19 cellular contexts compared by ENCODE assay signal in genomic region chr10:48683424-48683823, GRCh38. TPM values are rescaled to one million over a fixed set of nuclear protein-coding genes. Genes with fewer than 3 reads are reported as not detected.
DNase-seq lines count a peak whose midpoint lies in the region; ATAC-seq and TF ChIP-seq lines count a peak whose summit lies in the region.
"Had no signal": no experiment of that assay in that cellular context is flagged by ENCODE, and none has a peak within 500 bp of the region (broad histone marks: within the 10 kb centered on the region; RNA-seq: fewer than 3 reads in every experiment).

No MANE protein-coding gene starts in this region.

- peak overlapping the region; percentile 89 for H3K4me2 ChIP-seq in OCI-LY7 (ENCODE audit: low read length)
- H3K4me2 ChIP-seq: GM23338 had no signal

- DNase-seq in activated CD4-positive, alpha-beta T cell treated with anti-CD3 and anti-CD28 coated beads, Interleukin-2, amount 10 ng/mL, durations not matched to agents 24 days and 14 days, result peak; percentile 15
- no peak for DNase-seq in activated CD4-positive, alpha-beta T cell treated with anti-CD3 and anti-CD28 coated beads, Interleukin-2, amount 10 ng/mL, durations not matched to agents 7 days and 5 days
- no peak for DNase-seq in OCI-LY7 (ENCODE audit: low spot score)
- no peak for DNase-seq in memory B cell (ENCODE audit: low spot score in 2 of 2)
- no peak for DNase-seq in ecto neural progenitor cell (ENCODE audit: low spot score)
- no peak for DNase-seq in coronary artery (ENCODE audit: low spot score)
- DNase-seq in DMS 273 treated with DMSO at 0.1 percent for 48 hours (lab: John Stamatoyannopoulos, UW), result no peak
- DNase-seq: AML-193; CD4-positive, CD25-positive, alpha-beta regulatory T cell; COR-L47; GF-D8; HCEC 1CT; NCI-H1105 treated with DMSO at 0.1 percent for 48 hours; NCI-H1694; NCI-H510A treated with DMSO at 0.1 percent for 48 hours; NCI-H82 had no signal

- intact Hi-C loops in activated CD4-positive, alpha-beta T cell treated with anti-CD3 and anti-CD28 coated beads, Interleukin-2, amount 10 ng/mL, durations not matched to agents 24 days and 14 days (cut with micrococcal nuclease), result no loop called here
- intact Hi-C loops in OCI-LY7 (cut with micrococcal nuclease; ENCODE audit: unreplicated experiment), result no loop called here

- H3K4me3 ChIP-seq in OCI-LY7 (ENCODE audit: low read depth, low read length, poor library complexity, severe bottlenecking) (peak overlapping the region; percentile 76), coronary artery (no peak overlapping the region)
- H3K4me3 ChIP-seq: GM23338 had no signal

- H3K36me3 ChIP-seq in OCI-LY7 (ENCODE audit: insufficient read depth, low read length), result peaks cover 14% of the 10 kb centered on the region

- no peak overlapping the region for H3K27ac Mint-ChIP-seq in activated CD4-positive, alpha-beta T cell treated with anti-CD3 and anti-CD28 coated beads, Interleukin-2, amount 10 ng/mL, durations not matched to agents 24 days and 14 days
- H3K27ac Mint-ChIP-seq in activated CD4-positive, alpha-beta T cell treated with anti-CD3 and anti-CD28 coated beads, Interleukin-2, amount 10 ng/mL, durations not matched to agents 7 days and 5 days, result no peak overlapping the region
- H3K27ac Mint-ChIP-seq in memory B cell, result peak overlapping the region; percentile 100
- H3K27ac Mint-ChIP-seq: CD4-positive, CD25-positive, alpha-beta regulatory T cell; GM23338 had no signal

- peaks cover 3% of the 10 kb centered on the region; the same call in 1 of the 2 replicates for H4K20me1 ChIP-seq in OCI-LY7 (ENCODE audit: insufficient read depth, low read length)

- H3K79me2 ChIP-seq in OCI-LY7 (ENCODE audit: insufficient read depth, low read depth, low read length), result peaks cover 34% of the 10 kb centered on the region

- H3K9me3 Mint-ChIP-seq in activated CD4-positive, alpha-beta T cell treated with anti-CD3 and anti-CD28 coated beads, Interleukin-2, amount 10 ng/mL, durations not matched to agents 24 days and 14 days, result no peaks in the 10 kb centered on the region
- H3K9me3 Mint-ChIP-seq in activated CD4-positive, alpha-beta T cell treated with anti-CD3 and anti-CD28 coated beads, Interleukin-2, amount 10 ng/mL, durations not matched to agents 7 days and 5 days, result no peaks in the 10 kb centered on the region
- H3K9me3 Mint-ChIP-seq in memory B cell, result no peaks in the 10 kb centered on the region

- H2AFZ ChIP-seq in OCI-LY7 (ENCODE audit: low read length), result peak overlapping the region; percentile 44; the same call in 1 of the 2 replicates
- H2AFZ ChIP-seq: GM23338 had no signal

- H3K36me3 Mint-ChIP-seq in activated CD4-positive, alpha-beta T cell treated with anti-CD3 and anti-CD28 coated beads, Interleukin-2, amount 10 ng/mL, durations not matched to agents 24 days and 14 days (ENCODE audit: low read depth), result no peaks in the 10 kb centered on the region
- H3K36me3 Mint-ChIP-seq in activated CD4-positive, alpha-beta T cell treated with anti-CD3 and anti-CD28 coated beads, Interleukin-2, amount 10 ng/mL, durations not matched to agents 7 days and 5 days (ENCODE audit: low read depth), result no peaks in the 10 kb centered on the region
- peaks cover 5% of the 10 kb centered on the region for H3K36me3 Mint-ChIP-seq in memory B cell
- H3K36me3 Mint-ChIP-seq: CD4-positive, CD25-positive, alpha-beta regulatory T cell had no signal

- H3K27ac ChIP-seq in OCI-LY7 (ENCODE audit: low read depth, low read length, poor library complexity, severe bottlenecking) (peak overlapping the region; percentile 95), coronary artery (no peak overlapping the region)
- H3K27ac ChIP-seq: 22Rv1 had no signal

- BruUV-seq in OCI-LY7 (replicated peaks; lab: Mats Ljungman, UMichigan), result TSS peak; percentile 94

- H3K9me3 ChIP-seq in OCI-LY7 (ENCODE audit: low read length), result peaks cover 7% of the 10 kb centered on the region; the same call in 1 of the 2 replicates

- ATAC-seq in memory B cell (ENCODE audit: low read depth) (no peak), GM21786 (IDR thresholded peaks at IDR 0.05; ENCODE audit: unreplicated experiment) (no peak)
- ATAC-seq: GM23338 had no signal

- peaks cover 70% of the 10 kb centered on the region for H3K4me1 ChIP-seq in OCI-LY7 (ENCODE audit: insufficient read depth, low read length, poor library complexity, severe bottlenecking)

- H3K4me1 Mint-ChIP-seq in activated CD4-positive, alpha-beta T cell treated with anti-CD3 and anti-CD28 coated beads, Interleukin-2, amount 10 ng/mL, durations not matched to agents 24 days and 14 days, result no peaks in the 10 kb centered on the region
- H3K4me1 Mint-ChIP-seq in activated CD4-positive, alpha-beta T cell treated with anti-CD3 and anti-CD28 coated beads, Interleukin-2, amount 10 ng/mL, durations not matched to agents 7 days and 5 days, result no peaks in the 10 kb centered on the region
- H3K4me1 Mint-ChIP-seq in memory B cell, result peaks cover 51% of the 10 kb centered on the region
- H3K4me1 Mint-ChIP-seq: GM23338 had no signal

- no peak overlapping the region for H3K4me3 Mint-ChIP-seq in activated CD4-positive, alpha-beta T cell treated with anti-CD3 and anti-CD28 coated beads, Interleukin-2, amount 10 ng/mL, durations not matched to agents 24 days and 14 days
- no peak overlapping the region for H3K4me3 Mint-ChIP-seq in activated CD4-positive, alpha-beta T cell treated with anti-CD3 and anti-CD28 coated beads, Interleukin-2, amount 10 ng/mL, durations not matched to agents 7 days and 5 days
- H3K4me3 Mint-ChIP-seq in memory B cell, result peak overlapping the region; percentile 97
- H3K4me3 Mint-ChIP-seq: CD4-positive, CD25-positive, alpha-beta regulatory T cell; GM23338 had no signal

- POLR2A ChIA-PET in activated CD4-positive, alpha-beta T cell treated with anti-CD3 and anti-CD28 coated beads, Interleukin-2, amount 10 ng/mL, durations not matched to agents 7 days and 5 days (lab: Charles Lee), result no interaction called here
- POLR2A ChIA-PET in OCI-LY7 (lab: Charles Lee), result interaction anchor here (0.8 to 4.3 kb wide), 6 partner anchors 12 to 105 kb away, joined by 3 to 71 read pairs (median 5); no protein-coding TSS in a partner anchor

- CTCF ChIA-PET in activated CD4-positive, alpha-beta T cell treated with anti-CD3 and anti-CD28 coated beads, Interleukin-2, amount 10 ng/mL, durations not matched to agents 7 days and 5 days (lab: Charles Lee), result no interaction called here
- CTCF ChIA-PET in OCI-LY7 (lab: Charles Lee; ENCODE audit: unreplicated experiment), result interaction anchor here (0.6 kb wide), 1 partner anchor 10 kb away, joined by 3 read pairs; no protein-coding TSS in a partner anchor

- peaks cover 1% of the 10 kb centered on the region for H3K27me3 Mint-ChIP-seq in activated CD4-positive, alpha-beta T cell treated with anti-CD3 and anti-CD28 coated beads, Interleukin-2, amount 10 ng/mL, durations not matched to agents 24 days and 14 days
- H3K27me3 Mint-ChIP-seq in activated CD4-positive, alpha-beta T cell treated with anti-CD3 and anti-CD28 coated beads, Interleukin-2, amount 10 ng/mL, durations not matched to agents 7 days and 5 days, result no peaks in the 10 kb centered on the region
- H3K27me3 Mint-ChIP-seq in memory B cell, result no peaks in the 10 kb centered on the region

- no peaks in the 10 kb centered on the region for H3K9me2 ChIP-seq in OCI-LY7 (ENCODE audit: insufficient read depth, low read length)

- no peak for TF ChIP-seq CTCF in OCI-LY7 (conservative IDR thresholded peaks at IDR 0.05; ENCODE audit: low read length)
- no peak for TF ChIP-seq CTCF in coronary artery (IDR thresholded peaks at IDR 0.05)

RNA-seq across cellular contexts. Expression of gene WDFY4, which starts 1.2 kb away (rescaled TPM):
- 0.05 TPM in 1 of 2 replicates, not detected in the other for total RNA-seq in activated CD4-positive, alpha-beta T cell treated with anti-CD3 and anti-CD28 coated beads, Interleukin-2, amount 10 ng/mL, durations not matched to agents 24 days and 14 days
- total RNA-seq in activated CD4-positive, alpha-beta T cell treated with anti-CD3 and anti-CD28 coated beads, Interleukin-2, amount 10 ng/mL, durations not matched to agents 7 days and 5 days, result under 1 TPM; 0.37 to 0.40 TPM
- total RNA-seq in OCI-LY7 (2014; rRNA removed; shearing (Covaris generic)), result 41.6 and 51.5 TPM in 2 replicates
- total RNA-seq in OCI-LY7 (2022), result 80.0 and 85.6 TPM in 2 replicates

Comparison
In these comparisons a context has a peak if more than half of its experiments do, and no peak if none do; other contexts are left out.
1. RNA of gene WDFY4, which starts 1.2 kb away (total RNA-seq): 41.6 to 85.6 TPM in OCI-LY7; 0.37 to 0.40 TPM in activated CD4-positive, alpha-beta T cell treated with anti-CD3 and anti-CD28 coated beads, Interleukin-2, amount 10 ng/mL, durations not matched to agents 7 days and 5 days and 0.05 TPM in activated CD4-positive, alpha-beta T cell treated with anti-CD3 and anti-CD28 coated beads, Interleukin-2, amount 10 ng/mL, durations not matched to agents 24 days and 14 days; every median in the first group is over 10 times any median in the second.